In the genomic region with DNA sequence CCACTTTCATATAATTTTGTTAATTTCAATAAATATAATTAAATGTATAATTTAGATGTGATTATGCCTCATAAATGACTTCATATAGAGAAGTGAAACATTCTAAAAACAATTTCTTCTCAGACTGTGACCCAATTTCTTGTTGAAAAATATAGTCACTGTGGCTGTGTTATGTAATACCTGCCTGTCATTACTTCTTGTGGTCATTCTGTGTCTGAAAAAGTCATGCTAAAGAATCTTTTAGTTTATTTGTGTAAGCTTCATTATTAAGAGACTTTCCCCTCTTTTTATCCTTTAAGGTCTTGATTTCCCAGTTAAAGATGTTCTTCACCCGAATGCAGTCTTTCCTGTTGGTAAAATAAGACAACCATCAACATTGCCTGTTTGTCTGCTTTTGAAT, we compare ENCODE assay signal across 2 cellular contexts.
TF ChIP-seq lines count a peak whose summit lies in the region.

No MANE protein-coding gene starts in this region.

TF ChIP-seq in IMR-90, 13 proteins besides CTCF, POLR2A, EP300 and RAD21:
- TF ChIP-seq CHD1 (IDR thresholded peaks at IDR 0.05; ENCODE audit: low read depth, low read length) (no peak), CEBPB (IDR thresholded peaks at IDR 0.05; ENCODE audit: low read depth, low read length) (peak; percentile 48; the same call in 1 of the 2 replicates)

TF ChIP-seq in GM12878, 131 proteins besides CTCF, POLR2A, EP300 and RAD21:
- TF ChIP-seq, protein P1, sequence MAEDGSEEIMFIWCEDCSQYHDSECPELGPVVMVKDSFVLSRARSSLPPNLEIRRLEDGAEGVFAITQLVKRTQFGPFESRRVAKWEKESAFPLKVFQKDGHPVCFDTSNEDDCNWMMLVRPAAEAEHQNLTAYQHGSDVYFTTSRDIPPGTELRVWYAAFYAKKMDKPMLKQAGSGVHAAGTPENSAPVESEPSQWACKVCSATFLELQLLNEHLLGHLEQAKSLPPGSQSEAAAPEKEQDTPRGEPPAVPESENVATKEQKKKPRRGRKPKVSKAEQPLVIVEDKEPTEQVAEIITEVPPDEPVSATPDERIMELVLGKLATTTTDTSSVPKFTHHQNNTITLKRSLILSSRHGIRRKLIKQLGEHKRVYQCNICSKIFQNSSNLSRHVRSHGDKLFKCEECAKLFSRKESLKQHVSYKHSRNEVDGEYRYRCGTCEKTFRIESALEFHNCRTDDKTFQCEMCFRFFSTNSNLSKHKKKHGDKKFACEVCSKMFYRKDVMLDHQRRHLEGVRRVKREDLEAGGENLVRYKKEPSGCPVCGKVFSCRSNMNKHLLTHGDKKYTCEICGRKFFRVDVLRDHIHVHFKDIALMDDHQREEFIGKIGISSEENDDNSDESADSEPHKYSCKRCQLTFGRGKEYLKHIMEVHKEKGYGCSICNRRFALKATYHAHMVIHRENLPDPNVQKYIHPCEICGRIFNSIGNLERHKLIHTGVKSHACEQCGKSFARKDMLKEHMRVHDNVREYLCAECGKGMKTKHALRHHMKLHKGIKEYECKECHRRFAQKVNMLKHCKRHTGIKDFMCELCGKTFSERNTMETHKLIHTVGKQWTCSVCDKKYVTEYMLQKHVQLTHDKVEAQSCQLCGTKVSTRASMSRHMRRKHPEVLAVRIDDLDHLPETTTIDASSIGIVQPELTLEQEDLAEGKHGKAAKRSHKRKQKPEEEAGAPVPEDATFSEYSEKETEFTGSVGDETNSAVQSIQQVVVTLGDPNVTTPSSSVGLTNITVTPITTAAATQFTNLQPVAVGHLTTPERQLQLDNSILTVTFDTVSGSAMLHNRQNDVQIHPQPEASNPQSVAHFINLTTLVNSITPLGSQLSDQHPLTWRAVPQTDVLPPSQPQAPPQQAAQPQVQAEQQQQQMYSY (CRISPR knock-in tag; IDR thresholded peaks at IDR 0.05), result no peak
- TF ChIP-seq IRF4 (IDR thresholded peaks at IDR 0.05; ENCODE audit: low read depth, low read length) (no peak), ZBTB4 (CRISPR knock-in tag; IDR thresholded peaks at IDR 0.05) (no peak), MTA3 (IDR thresholded peaks at IDR 0.05; ENCODE audit: borderline replicate concordance, low read length) (no peak), JUNB (IDR thresholded peaks at IDR 0.05) (0 out of 2 replicates have a peak, but pooled peaks have one; percentile 10), POLR2AphosphoS2 (IDR thresholded peaks at IDR 0.05; ENCODE audit: low read depth, low read length) (no peak), ZNF24 (IDR thresholded peaks at IDR 0.05) (peak; percentile 49; the same call in 1 of the 2 replicates), ATF2 (IDR thresholded peaks at IDR 0.05; ENCODE audit: low read length) (no peak), RUNX3 (IDR thresholded peaks at IDR 0.05; ENCODE audit: low read length) (peak; percentile 63), SMC3 (IDR thresholded peaks at IDR 0.05; ENCODE audit: borderline replicate concordance, low read length) (no peak), EZH2 (IDR thresholded peaks at IDR 0.05; ENCODE audit: borderline replicate concordance, control insufficient read depth, low read depth, low read length) (no peak), EED (IDR thresholded peaks at IDR 0.05; ENCODE audit: low read depth) (no peak), MTA2 (IDR thresholded peaks at IDR 0.05; ENCODE audit: low read depth) (peak; percentile 72), ELK1 (IDR thresholded peaks at IDR 0.05; ENCODE audit: low read depth, low read length) (no peak), ATF7 (IDR thresholded peaks at IDR 0.05; ENCODE audit: low read depth) (peak; percentile 85), SKIL (IDR thresholded peaks at IDR 0.05; ENCODE audit: low read depth, poor library complexity, severe bottlenecking) (peak; percentile 52), SIX5 (IDR thresholded peaks at IDR 0.05; ENCODE audit: low read depth, low read length, severe bottlenecking) (no peak), CREB1 (IDR thresholded peaks at IDR 0.05; ENCODE audit: low read depth) (peak; percentile 87), CHD1 (IDR thresholded peaks at IDR 0.05; ENCODE audit: low read depth, low read length) (no peak), SPI1 (IDR thresholded peaks at IDR 0.05; ENCODE audit: borderline replicate concordance, insufficient read depth, low read depth, low read length) (peak; percentile 35; the same call in 1 of the 2 replicates), STAT3 (IDR thresholded peaks at IDR 0.05; ENCODE audit: low read depth, low read length) (no peak), NRF1 (conservative IDR thresholded peaks at IDR 0.05; ENCODE audit: low read depth, low read length) (no peak), HCFC1 (IDR thresholded peaks at IDR 0.05; ENCODE audit: low read length) (no peak), TARDBP (IDR thresholded peaks at IDR 0.05; ENCODE audit: borderline replicate concordance) (no peak), CREM (IDR thresholded peaks at IDR 0.05; ENCODE audit: low read depth) (peak; percentile 78), ZBTB40 (IDR thresholded peaks at IDR 0.05; ENCODE audit: borderline replicate concordance) (no peak), SRF (IDR thresholded peaks at IDR 0.05; ENCODE audit: low read depth in 2 of 2, low read length in 2 of 2) (no peak)
- TF ChIP-seq, protein P2, sequence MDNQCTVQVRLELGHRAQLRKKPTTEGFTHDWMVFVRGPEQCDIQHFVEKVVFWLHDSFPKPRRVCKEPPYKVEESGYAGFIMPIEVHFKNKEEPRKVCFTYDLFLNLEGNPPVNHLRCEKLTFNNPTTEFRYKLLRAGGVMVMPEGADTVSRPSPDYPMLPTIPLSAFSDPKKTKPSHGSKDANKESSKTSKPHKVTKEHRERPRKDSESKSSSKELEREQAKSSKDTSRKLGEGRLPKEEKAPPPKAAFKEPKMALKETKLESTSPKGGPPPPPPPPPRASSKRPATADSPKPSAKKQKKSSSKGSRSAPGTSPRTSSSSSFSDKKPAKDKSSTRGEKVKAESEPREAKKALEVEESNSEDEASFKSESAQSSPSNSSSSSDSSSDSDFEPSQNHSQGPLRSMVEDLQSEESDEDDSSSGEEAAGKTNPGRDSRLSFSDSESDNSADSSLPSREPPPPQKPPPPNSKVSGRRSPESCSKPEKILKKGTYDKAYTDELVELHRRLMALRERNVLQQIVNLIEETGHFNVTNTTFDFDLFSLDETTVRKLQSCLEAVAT (IDR thresholded peaks at IDR 0.05), result no peak
- TF ChIP-seq, protein P3, sequence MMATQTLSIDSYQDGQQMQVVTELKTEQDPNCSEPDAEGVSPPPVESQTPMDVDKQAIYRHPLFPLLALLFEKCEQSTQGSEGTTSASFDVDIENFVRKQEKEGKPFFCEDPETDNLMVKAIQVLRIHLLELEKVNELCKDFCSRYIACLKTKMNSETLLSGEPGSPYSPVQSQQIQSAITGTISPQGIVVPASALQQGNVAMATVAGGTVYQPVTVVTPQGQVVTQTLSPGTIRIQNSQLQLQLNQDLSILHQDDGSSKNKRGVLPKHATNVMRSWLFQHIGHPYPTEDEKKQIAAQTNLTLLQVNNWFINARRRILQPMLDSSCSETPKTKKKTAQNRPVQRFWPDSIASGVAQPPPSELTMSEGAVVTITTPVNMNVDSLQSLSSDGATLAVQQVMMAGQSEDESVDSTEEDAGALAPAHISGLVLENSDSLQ (IDR thresholded peaks at IDR 0.05), result peak; percentile 67; the same call in 1 of the 2 replicates
- TF ChIP-seq, protein P4, sequence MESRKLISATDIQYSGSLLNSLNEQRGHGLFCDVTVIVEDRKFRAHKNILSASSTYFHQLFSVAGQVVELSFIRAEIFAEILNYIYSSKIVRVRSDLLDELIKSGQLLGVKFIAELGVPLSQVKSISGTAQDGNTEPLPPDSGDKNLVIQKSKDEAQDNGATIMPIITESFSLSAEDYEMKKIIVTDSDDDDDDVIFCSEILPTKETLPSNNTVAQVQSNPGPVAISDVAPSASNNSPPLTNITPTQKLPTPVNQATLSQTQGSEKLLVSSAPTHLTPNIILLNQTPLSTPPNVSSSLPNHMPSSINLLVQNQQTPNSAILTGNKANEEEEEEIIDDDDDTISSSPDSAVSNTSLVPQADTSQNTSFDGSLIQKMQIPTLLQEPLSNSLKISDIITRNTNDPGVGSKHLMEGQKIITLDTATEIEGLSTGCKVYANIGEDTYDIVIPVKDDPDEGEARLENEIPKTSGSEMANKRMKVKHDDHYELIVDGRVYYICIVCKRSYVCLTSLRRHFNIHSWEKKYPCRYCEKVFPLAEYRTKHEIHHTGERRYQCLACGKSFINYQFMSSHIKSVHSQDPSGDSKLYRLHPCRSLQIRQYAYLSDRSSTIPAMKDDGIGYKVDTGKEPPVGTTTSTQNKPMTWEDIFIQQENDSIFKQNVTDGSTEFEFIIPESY (IDR thresholded peaks at IDR 0.05), result no peak
